ENCODE assay signal across 12 cellular contexts in the genomic region with DNA sequence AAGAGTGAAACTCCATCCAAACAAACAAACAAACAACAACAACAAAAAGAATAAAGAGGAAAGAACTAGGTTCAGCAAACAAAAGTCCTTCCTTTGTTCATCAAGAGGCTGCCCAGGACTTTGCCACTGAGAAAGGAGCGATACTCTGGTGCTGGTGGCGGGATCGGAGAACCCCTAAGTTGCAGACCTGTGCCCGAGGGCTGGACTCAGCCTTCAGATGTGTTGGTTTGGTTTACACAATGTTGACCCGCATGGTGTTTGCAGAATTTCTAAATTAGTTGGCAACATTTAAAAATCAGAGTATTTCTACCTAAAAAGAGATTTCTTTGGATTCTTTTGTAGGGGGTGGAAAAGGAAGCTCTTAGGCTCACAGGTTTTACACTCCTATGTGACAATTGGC.
"Had no signal": no experiment of that assay in that cellular context is flagged by ENCODE, and none has a peak within 500 bp of the region (broad histone marks: within the 10 kb centered on the region; RNA-seq: fewer than 3 reads in every experiment).

No MANE protein-coding gene starts in this region.

- FAIRE-seq: astrocyte, bronchial epithelial cell had no signal

- H3K9ac ChIP-seq: neural progenitor cell, parathyroid adenoma had no signal

- H3K9me3 Mint-ChIP-seq: activated CD8-positive, alpha-beta T cell treated with anti-CD3 and anti-CD28 coated beads for 36 hours; activated naive CD8-positive, alpha-beta T cell treated with anti-CD3 and anti-CD28 coated beads, Interleukin-2, amount 50 U/mL, for 24 hours; neural progenitor cell; T-helper 1 cell treated with Interleukin-12 subunit alpha and Interleukin-12 subunit beta and Interleukin-4 antibody, amounts not matched to agents 30 μg/mL and 1 μg/mL, for 36 hours had no signal

- DNase-seq: activated naive CD4-positive, alpha-beta T cell; erythroblast; islet precursor cell; stimulated activated CD4-positive, alpha-beta T cell treated with anti-CD3 and anti-CD28 coated beads, Interleukin-2, amount 100 ng/mL, for 24 hours had no signal

- H2AFZ ChIP-seq: neural progenitor cell, parathyroid adenoma had no signal

- H3K36me3 ChIP-seq: neural progenitor cell had no signal

- H3K4me2 ChIP-seq: neural progenitor cell had no signal

- H3K4me3 ChIP-seq: neural progenitor cell had no signal

- H3K4me1 ChIP-seq: parathyroid adenoma had no signal

- H3K27me3 ChIP-seq: neural progenitor cell had no signal

- H3K27me3 Mint-ChIP-seq: activated CD4-positive, alpha-beta T cell treated with anti-CD3 and anti-CD28 coated beads for 36 hours; activated CD8-positive, alpha-beta T cell treated with anti-CD3 and anti-CD28 coated beads for 36 hours; activated naive CD8-positive, alpha-beta T cell treated with anti-CD3 and anti-CD28 coated beads, Interleukin-2, amount 50 U/mL, for 24 hours had no signal

- H3K4me3 Mint-ChIP-seq: activated CD4-positive, alpha-beta T cell treated with anti-CD3 and anti-CD28 coated beads for 36 hours; activated CD8-positive, alpha-beta T cell treated with anti-CD3 and anti-CD28 coated beads for 36 hours; activated naive CD8-positive, alpha-beta T cell treated with anti-CD3 and anti-CD28 coated beads, Interleukin-2, amount 50 U/mL, for 24 hours; neural progenitor cell had no signal

- H3K27ac ChIP-seq: neural progenitor cell, parathyroid adenoma had no signal

- H3K27ac Mint-ChIP-seq: activated CD4-positive, alpha-beta T cell treated with anti-CD3 and anti-CD28 coated beads for 36 hours had no signal
